16 cellular contexts compared by ENCODE assay signal in genomic region chr3:58404396-58404795, GRCh38. TPM values are rescaled to one million over a fixed set of nuclear protein-coding genes. Genes with fewer than 3 reads are reported as not detected.
DNase-seq lines count a peak whose midpoint lies in the region; FAIRE-seq and TF ChIP-seq lines count a peak whose summit lies in the region.
"Had no signal": no experiment of that assay in that cellular context is flagged by ENCODE, and none has a peak within 500 bp of the region (broad histone marks: within the 10 kb centered on the region; RNA-seq: fewer than 3 reads in every experiment).

No MANE protein-coding gene starts in this region.

- H3K4me1 Mint-ChIP-seq in CD8-positive, alpha-beta memory T cell: no peaks in the 10 kb centered on the region

- H3K4me3 ChIP-seq in astrocyte of the spinal cord (ENCODE audit: low read depth, low read length): no peak overlapping the region
- H3K4me3 ChIP-seq in CD8-positive, alpha-beta memory T cell (ENCODE audit: low read length): no peak overlapping the region
- H3K4me3 ChIP-seq: BLaER1, HAP-1, SJSA1 had no signal

- no peak for TF ChIP-seq CTCF in astrocyte of the spinal cord (IDR thresholded peaks at IDR 0.05; ENCODE audit: low read depth, low read length)
- TF ChIP-seq CTCF in GM13977 (IDR thresholded peaks at IDR 0.05; ENCODE audit: extremely low read depth, insufficient read depth, missing control alignments): no peak

- H3K4me1 ChIP-seq in CD8-positive, alpha-beta memory T cell (ENCODE audit: insufficient read depth, low read length): no peaks in the 10 kb centered on the region
- H3K4me1 ChIP-seq: HAP-1, SJSA1 had no signal

- no peaks in the 10 kb centered on the region for H3K36me3 ChIP-seq in CD8-positive, alpha-beta memory T cell (ENCODE audit: insufficient read depth, low read length)

- no peaks in the 10 kb centered on the region for H3K27me3 Mint-ChIP-seq in CD8-positive, alpha-beta memory T cell
- H3K27me3 Mint-ChIP-seq: activated naive CD8-positive, alpha-beta T cell treated with anti-CD3 and anti-CD28 coated beads, Interleukin-2, amount 10 ng/mL, durations not matched to agents 7 days and 5 days had no signal

- in situ Hi-C loops in astrocyte of the spinal cord (cut with HindIII; ENCODE audit: low sequenced_read_pairs): no loop called here
- in situ Hi-C loops in GM13977 (cut with MboI; ENCODE audit: low pct_unique_long_range_greater_than_20kb, low sequenced_read_pairs, unreplicated experiment): no loop called here

- peak; percentile 71 for DNase-seq in AG08395 (ENCODE audit: low spot score)
- DNase-seq in HS-5 (ENCODE audit: low read depth): peak; percentile 65
- peak; percentile 75 for DNase-seq in astrocyte of the spinal cord (ENCODE audit: low read depth, low spot score)
- DNase-seq in GM13977 (ENCODE audit: low spot score): no peak
- DNase-seq in effector CD4-positive, alpha-beta T cell: no peak
- no peak for DNase-seq in NCI-H1417 (lab: John Stamatoyannopoulos, UW)
- no peak for DNase-seq in CD8-positive, alpha-beta memory T cell
- DNase-seq: activated CD4-positive, alpha-beta T cell treated with anti-CD3 and anti-CD28 coated beads, Interleukin-2, amount 50 U/mL, for 4 hours; activated naive CD8-positive, alpha-beta T cell treated with anti-CD3 and anti-CD28 coated beads, Interleukin-2, amount 10 ng/mL, durations not matched to agents 7 days and 5 days; NCI-H510A had no signal

- H3K27me3 ChIP-seq in CD8-positive, alpha-beta memory T cell (ENCODE audit: insufficient read depth, low read length, poor library complexity, severe bottlenecking): no peaks in the 10 kb centered on the region
- H3K27me3 ChIP-seq: BLaER1, SJSA1 had no signal

- no peak overlapping the region for H3K4me3 Mint-ChIP-seq in CD8-positive, alpha-beta memory T cell
- H3K4me3 Mint-ChIP-seq: activated naive CD8-positive, alpha-beta T cell treated with anti-CD3 and anti-CD28 coated beads, Interleukin-2, amount 10 ng/mL, durations not matched to agents 7 days and 5 days; neural crest cell had no signal

- no peak overlapping the region for H3K27ac ChIP-seq in CD8-positive, alpha-beta memory T cell (ENCODE audit: low read depth, low read length)
- H3K27ac ChIP-seq: BLaER1, SJSA1 had no signal

- peak; percentile 82 for FAIRE-seq in islet of Langerhans (lab: Jason Lieb, UNC)
- FAIRE-seq: endothelial cell of umbilical vein had no signal

- peak overlapping the region in 1 of 8 donors; percentile 12 for H3K27ac Mint-ChIP-seq in CD8-positive, alpha-beta memory T cell
- H3K27ac Mint-ChIP-seq: activated naive CD8-positive, alpha-beta T cell treated with anti-CD3 and anti-CD28 coated beads, Interleukin-2, amount 10 ng/mL, durations not matched to agents 7 days and 5 days had no signal

- peaks cover under 1 to 59% (median 18%) of the 10 kb centered on the region in 3 donors for H3K36me3 Mint-ChIP-seq in CD8-positive, alpha-beta memory T cell

- no peaks in the 10 kb centered on the region for H3K9me3 Mint-ChIP-seq in CD8-positive, alpha-beta memory T cell
- H3K9me3 Mint-ChIP-seq: activated naive CD8-positive, alpha-beta T cell treated with anti-CD3 and anti-CD28 coated beads, Interleukin-2, amount 10 ng/mL, durations not matched to agents 7 days and 5 days; neural crest cell had no signal

- POLR2A ChIA-PET in CD8-positive, alpha-beta memory T cell (lab: Charles Lee): no interaction called here

- CTCF ChIA-PET in CD8-positive, alpha-beta memory T cell (lab: Charles Lee): interaction anchor here (1.5 to 1.6 kb wide), 2 partner anchors 11 to 12 kb away, joined by 3 to 5 read pairs; no protein-coding TSS in a partner anchor

- no peaks in the 10 kb centered on the region for H3K9me3 ChIP-seq in CD8-positive, alpha-beta memory T cell (ENCODE audit: low read length)
- H3K9me3 ChIP-seq: BLaER1, HAP-1, SJSA1 had no signal

RNA-seq across cellular contexts. Expression of gene PDHB, which starts 29.2 kb away (rescaled TPM):
- 10 to 100 TPM; 64.2 to 64.8 TPM for total RNA-seq in CD8-positive, alpha-beta memory T cell
- polyA plus RNA-seq in CD8-positive, alpha-beta memory T cell: 91.2 TPM

Comparison
In these comparisons a context has a peak if more than half of its experiments do, and no peak if none do; other contexts are left out.
1. DNase-seq: peak in AG08395 (single experiment), HS-5 (single experiment) and astrocyte of the spinal cord (single experiment); none in GM13977 (single experiment), effector CD4-positive, alpha-beta T cell (single experiment), NCI-H1417 (0 of 3) and CD8-positive, alpha-beta memory T cell (0 of 5).